ENCODE assay signal across 1 cellular context in genomic region chr2:25895620-25896019, GRCh38.
A peak's percentile ranks its signal among the peaks of the same experiment; 100 is the strongest.
TF ChIP-seq lines count a peak whose summit lies in the region.

No MANE protein-coding gene starts in this region.

TF ChIP-seq in K562, 482 proteins besides CTCF, POLR2A, EP300 and RAD21:
- TF ChIP-seq TCFL5 (CRISPR knock-in tag; conservative IDR thresholded peaks at IDR 0.05) (no peak), PRDM10 (IDR thresholded peaks at IDR 0.05; ENCODE audit: partially characterized antibody) (peak; percentile 50)
